30 cellular contexts compared by ENCODE assay signal in genomic region chr3:38823722-38824121, GRCh38. TPM values are rescaled to one million over a fixed set of nuclear protein-coding genes. Genes with fewer than 3 reads are reported as not detected.
"Had no signal": no experiment of that assay in that cellular context is flagged by ENCODE, and none has a peak within 500 bp of the region (broad histone marks: within the 10 kb centered on the region; RNA-seq: fewer than 3 reads in every experiment).

No MANE protein-coding gene starts in this region.

- ATAC-seq: activated T-cell treated with anti-CD3 and anti-CD28 coated beads, Interleukin-2, amount 50 U/mL, for 72 hours; left lung; naive thymus-derived CD4-positive, alpha-beta T cell; stimulated activated effector memory CD8-positive, alpha-beta T cell treated with anti-CD3 and anti-CD28 coated beads, Interleukin-12 subunit alpha, Interleukin-12 subunit beta, amount 100 ng/mL, for 72 hours; stimulated activated naive CD8-positive, alpha-beta T cell treated with anti-CD3 and anti-CD28 coated beads, Interleukin-15, amount 100 ng/mL, for 72 hours; T-helper 17 cell had no signal

- H3K27ac ChIP-seq: left lung, tibial artery had no signal

- FAIRE-seq: endometrium had no signal

- H3K4me1 ChIP-seq: left lung had no signal

- H3K4me3 ChIP-seq: left lung, lung, tibial artery had no signal

- H3K9me3 ChIP-seq: left lung, tibial artery had no signal

- H3K27me3 ChIP-seq: left lung, tibial artery had no signal

- DNase-seq: activated CD4-positive, alpha-beta memory T cell treated with anti-CD3 and anti-CD28 coated beads for 36 hours; activated CD4-positive, alpha-beta T cell treated with anti-CD3 and anti-CD28 coated beads for 48 hours; activated CD4-positive, CD25-positive, alpha-beta regulatory T cell; activated effector memory CD4-positive, alpha-beta T cell treated with Interleukin-2 at 50 U/mL for 16 hours; activated naive CD4-positive, alpha-beta T cell treated with anti-CD3 and anti-CD28 coated beads, Interleukin-2, amount 50 U/mL, for 16 hours; activated T-cell treated with anti-CD3 and anti-CD28 coated beads, Interleukin-2, amount 50 U/mL, for 72 hours; anterior cingulate cortex; effector CD4-positive, alpha-beta T cell; foreskin fibroblast; immature natural killer cell; left lung; naive thymus-derived CD4-positive, alpha-beta T cell; stimulated activated CD4-positive, alpha-beta T cell treated with anti-CD3 and anti-CD28 coated beads, Interleukin-1b, Interleukin-23, amount 100 ng/mL, for 48 hours; stimulated activated naive CD8-positive, alpha-beta T cell treated with anti-CD3 and anti-CD28 coated beads, Interleukin-15, amount 100 ng/mL, for 72 hours; T-helper 17 cell; tibial artery had no signal

- H3K36me3 ChIP-seq: left lung, tibial artery had no signal

RNA-seq across cellular contexts. Expression of gene SCN10A, which starts 7.7 kb away (rescaled TPM):
- total RNA-seq: activated CD4-positive, alpha-beta memory T cell treated with anti-CD3 and anti-CD28 coated beads for 36 hours; activated T-cell treated with anti-CD3 and anti-CD28 coated beads, Interleukin-2, amount 50 U/mL, for 72 hours; chondrocyte; epithelial cell of proximal tubule; fibroblast of lung; kidney epithelial cell; left lung; lung; mesenteric fat pad; mucosa of gallbladder; naive thymus-derived CD4-positive, alpha-beta T cell; neural crest cell; osteoblast; progenitor cell of endocrine pancreas; skeletal muscle tissue; T-helper 17 cell; ureter had no signal
- polyA plus RNA-seq: fibroblast of lung; immature natural killer cell; lung; naive thymus-derived CD4-positive, alpha-beta T cell had no signal
